ENCODE assay signal across 14 cellular contexts in the genomic region with DNA sequence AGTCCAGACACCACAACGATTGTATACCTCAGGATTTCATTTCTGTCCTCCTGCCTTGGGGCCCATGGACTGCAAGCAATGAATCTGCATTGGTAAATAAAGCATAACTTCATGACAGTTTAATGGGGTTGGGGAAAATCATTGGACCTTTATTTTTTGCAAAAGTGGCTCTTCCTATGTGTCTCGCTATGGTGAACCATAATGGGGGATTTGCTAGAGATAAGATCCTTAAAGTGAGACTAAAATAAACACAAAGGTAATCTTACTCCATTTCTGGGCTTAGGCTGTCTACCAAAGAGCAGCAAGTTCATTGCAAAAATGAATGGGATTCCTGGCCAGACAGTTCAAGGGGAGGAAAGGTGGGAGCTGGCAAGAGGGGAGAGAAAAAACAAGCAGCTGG.
DNase-seq lines count a peak whose midpoint lies in the region; ATAC-seq and TF ChIP-seq lines count a peak whose summit lies in the region.
"Had no signal": no experiment of that assay in that cellular context is flagged by ENCODE, and none has a peak within 500 bp of the region (broad histone marks: within the 10 kb centered on the region; RNA-seq: fewer than 3 reads in every experiment).

No MANE protein-coding gene starts in this region.

- no peaks in the 10 kb centered on the region for H3K27me3 Mint-ChIP-seq in neural progenitor cell (ENCODE audit: insufficient read depth, low read depth)

- H3K27ac ChIP-seq in hepatocyte (no peak overlapping the region), neural progenitor cell (no peak overlapping the region), left lung (no peak overlapping the region)
- H3K27ac ChIP-seq: BLaER1 treated with 17β-estradiol and CSF1 and Interleukin-3, amounts not matched to agents 10 nM and 100 nM had no signal

- H2AFZ ChIP-seq in hepatocyte (no peak overlapping the region), neural progenitor cell (replicated peaks) (no peak overlapping the region)

- ATAC-seq in left lung = no peak
- ATAC-seq: CD8-positive, alpha-beta T cell; GM12878 had no signal

- H3K9me3 ChIP-seq in hepatocyte (ENCODE audit: low read depth) = no peaks in the 10 kb centered on the region
- no peaks in the 10 kb centered on the region for H3K9me3 ChIP-seq in neural progenitor cell (ENCODE audit: low read depth)
- no peaks in the 10 kb centered on the region for H3K9me3 ChIP-seq in left lung

- H3K36me3 Mint-ChIP-seq in neural progenitor cell = peaks cover 2% of the 10 kb centered on the region
- H3K36me3 Mint-ChIP-seq: CD8-positive, alpha-beta T cell had no signal

- TF ChIP-seq CTCF in hepatocyte (IDR thresholded peaks at IDR 0.05; ENCODE audit: poor library complexity) (no peak), neural progenitor cell (IDR thresholded peaks at IDR 0.05) (no peak), left lung (IDR thresholded peaks at IDR 0.05) (no peak)

- no peak overlapping the region for H3K4me3 Mint-ChIP-seq in neural progenitor cell
- H3K4me3 Mint-ChIP-seq: B cell; CD8-positive, alpha-beta T cell; H9 had no signal

- H4K20me1 ChIP-seq in hepatocyte (ENCODE audit: insufficient read depth, poor library complexity, severe bottlenecking) = no peaks in the 10 kb centered on the region
- H4K20me1 ChIP-seq in neural progenitor cell (ENCODE audit: low read depth) = no peaks in the 10 kb centered on the region
- H4K20me1 ChIP-seq: BLaER1 treated with 17β-estradiol and CSF1 and Interleukin-3, amounts not matched to agents 10 nM and 100 nM had no signal

- peak; percentile 4 for DNase-seq in M059J (ENCODE audit: low read depth)
- peak; percentile 11 for DNase-seq in hepatocyte (ENCODE audit: low spot score)
- DNase-seq in neural progenitor cell (ENCODE audit: low spot score) = no peak
- no peak for DNase-seq in left lung
- no peak for DNase-seq in foreskin melanocyte
- no peak for DNase-seq in G401 (ENCODE audit: low spot score)
- DNase-seq in activated naive CD4-positive, alpha-beta T cell treated with Interleukin-2 at 50 U/mL for 16 hours = no peak
- DNase-seq: Calu3; CD8-positive, alpha-beta T cell; DMS79 treated with DMSO at 0.1 percent for 48 hours; H9 had no signal

- H3K9me2 ChIP-seq in hepatocyte (replicated peaks; ENCODE audit: insufficient read depth) = no peaks in the 10 kb centered on the region

- H3K4me1 Mint-ChIP-seq in neural progenitor cell = peaks cover 31% of the 10 kb centered on the region
- H3K4me1 Mint-ChIP-seq: B cell had no signal

- intact Hi-C loops in left lung (cut with DNase I) = no loop called here

- H3K9ac ChIP-seq in neural progenitor cell = no peak overlapping the region
- H3K9ac ChIP-seq: BLaER1 treated with 17β-estradiol and CSF1 and Interleukin-3, amounts not matched to agents 10 nM and 100 nM had no signal

- H3K9me3 Mint-ChIP-seq in neural progenitor cell = peaks cover 23% of the 10 kb centered on the region
- H3K9me3 Mint-ChIP-seq: CD8-positive, alpha-beta T cell had no signal

- H3K27ac Mint-ChIP-seq in neural progenitor cell = no peak overlapping the region
- H3K27ac Mint-ChIP-seq: B cell; CD8-positive, alpha-beta T cell; H9 had no signal

- H3K36me3 ChIP-seq in hepatocyte (replicated peaks; ENCODE audit: insufficient read depth, low read depth) (no peaks in the 10 kb centered on the region), neural progenitor cell (no peaks in the 10 kb centered on the region), left lung (no peaks in the 10 kb centered on the region)
- H3K36me3 ChIP-seq: BLaER1 treated with 17β-estradiol and CSF1 and Interleukin-3, amounts not matched to agents 10 nM and 100 nM had no signal

- in situ Hi-C loops in G401 (cut with HindIII; ENCODE audit: low sequenced_read_pairs) = no loop called here

- H3K4me3 ChIP-seq in hepatocyte (no peak overlapping the region), neural progenitor cell (no peak overlapping the region), left lung (no peak overlapping the region)
- H3K4me3 ChIP-seq: BLaER1 treated with 17β-estradiol and CSF1 and Interleukin-3, amounts not matched to agents 10 nM and 100 nM; GM12878 had no signal

- H3K79me2 ChIP-seq in hepatocyte (no peaks in the 10 kb centered on the region), neural progenitor cell (ENCODE audit: low read depth) (no peaks in the 10 kb centered on the region)

- H3F3A ChIP-seq in neural progenitor cell (ENCODE audit: low read depth) = peaks cover 4% of the 10 kb centered on the region

- 24% methylated on average over 2 of the region's 2 CpGs for WGBS in hepatocyte (ENCODE audit: low lambda C conversion rate, missing lambda C conversion rate)

- H3K4me2 ChIP-seq in hepatocyte (no peak overlapping the region), neural progenitor cell (peak overlapping the region; percentile 44)
- H3K4me2 ChIP-seq: BLaER1 treated with 17β-estradiol and CSF1 and Interleukin-3, amounts not matched to agents 10 nM and 100 nM had no signal

- H3K4me1 ChIP-seq in hepatocyte (ENCODE audit: insufficient read depth) (no peaks in the 10 kb centered on the region), neural progenitor cell (peaks cover 18% of the 10 kb centered on the region), left lung (no peaks in the 10 kb centered on the region)
- H3K4me1 ChIP-seq: BLaER1 treated with 17β-estradiol and CSF1 and Interleukin-3, amounts not matched to agents 10 nM and 100 nM had no signal

- H3K27me3 ChIP-seq in hepatocyte (no peaks in the 10 kb centered on the region), neural progenitor cell (no peaks in the 10 kb centered on the region), left lung (no peaks in the 10 kb centered on the region)
- H3K27me3 ChIP-seq: BLaER1 treated with 17β-estradiol and CSF1 and Interleukin-3, amounts not matched to agents 10 nM and 100 nM had no signal

Comparison
In these comparisons a context has a peak if more than half of its experiments do, and no peak if none do; other contexts are left out.
1. DNase-seq: peak in M059J (single experiment) and hepatocyte (single experiment); none in neural progenitor cell (single experiment), left lung (0 of 2), foreskin melanocyte (single experiment), G401 (single experiment) and activated naive CD4-positive, alpha-beta T cell treated with Interleukin-2 at 50 U/mL for 16 hours (single experiment).